In the genomic region with DNA sequence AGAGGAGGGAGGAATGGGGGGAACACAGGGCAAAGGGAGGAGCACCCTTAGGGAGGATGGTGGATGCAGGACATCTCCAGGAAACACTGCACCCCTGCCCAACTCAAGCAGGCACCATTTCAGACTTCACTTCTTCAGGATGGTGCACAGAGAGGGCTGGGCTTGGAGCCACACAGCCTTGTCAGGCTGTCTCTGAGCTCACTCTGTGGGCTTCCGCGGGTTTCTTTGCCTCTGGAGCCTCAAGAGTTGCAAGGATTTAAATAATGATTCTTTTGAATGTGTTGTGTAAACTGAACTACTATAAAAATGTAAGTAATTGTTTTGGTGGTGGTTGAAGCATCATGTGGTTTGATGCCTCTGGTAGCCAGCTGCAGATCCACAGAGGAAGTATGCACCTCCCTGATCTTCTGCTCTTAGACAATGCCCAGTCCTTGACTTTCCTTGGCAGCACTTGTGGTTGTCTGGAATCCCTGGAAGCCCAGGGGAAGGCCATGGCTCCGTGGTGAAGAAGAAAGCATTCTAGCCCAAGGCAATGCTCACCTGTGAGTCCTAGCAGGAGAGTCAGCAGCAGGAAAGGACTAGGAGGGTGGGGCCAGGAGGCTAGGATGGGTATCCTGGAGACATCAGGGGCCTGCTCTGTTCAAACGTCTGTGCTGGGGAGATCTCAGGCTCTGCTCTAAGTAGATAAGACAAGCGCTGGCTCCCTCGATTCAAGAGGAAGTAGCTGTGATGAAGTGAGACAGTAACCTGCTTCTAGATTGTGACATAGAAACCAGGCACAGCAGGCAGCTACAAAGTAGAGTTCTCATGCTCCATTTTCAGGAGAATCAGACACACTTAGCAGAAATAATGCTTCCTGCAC, we compare ENCODE assay signal across 19 cellular contexts. TPM values are rescaled to one million over a fixed set of nuclear protein-coding genes. Genes with fewer than 3 reads are reported as not detected.
DNase-seq lines count a peak whose midpoint lies in the region; ATAC-seq and TF ChIP-seq lines count a peak whose summit lies in the region.
"Had no signal": no experiment of that assay in that cellular context is flagged by ENCODE, and none has a peak within 500 bp of the region (broad histone marks: within the 10 kb centered on the region; RNA-seq: fewer than 3 reads in every experiment).

No MANE protein-coding gene starts in this region.

- H3K27ac ChIP-seq in right atrium auricular region, result no peak overlapping the region
- no peak overlapping the region for H3K27ac ChIP-seq in left ventricle myocardium inferior (replicated peaks)
- H3K27ac ChIP-seq in dorsolateral prefrontal cortex, result no peak overlapping the region
- H3K27ac ChIP-seq: ovary, spleen had no signal

- H3K4me3 Mint-ChIP-seq in activated naive CD8-positive, alpha-beta T cell treated with anti-CD3 and anti-CD28 coated beads, Interleukin-2, amount 50 U/mL, for 24 hours, result no peak overlapping the region

- H3K4me3 ChIP-seq in right atrium auricular region, result no peak overlapping the region
- H3K4me3 ChIP-seq in left ventricle myocardium inferior, result no peak overlapping the region
- no peak overlapping the region for H3K4me3 ChIP-seq in dorsolateral prefrontal cortex
- H3K4me3 ChIP-seq: ovary, Peyer's patch, spleen had no signal

- H3K27ac Mint-ChIP-seq in activated naive CD8-positive, alpha-beta T cell treated with anti-CD3 and anti-CD28 coated beads, Interleukin-2, amount 50 U/mL, for 24 hours, result peak overlapping the region; percentile 32
- H3K27ac Mint-ChIP-seq: IgD-negative memory B cell had no signal

- peaks cover 2% of the 10 kb centered on the region for H3K36me3 Mint-ChIP-seq in activated naive CD8-positive, alpha-beta T cell treated with anti-CD3 and anti-CD28 coated beads, Interleukin-2, amount 50 U/mL, for 24 hours (ENCODE audit: low read depth)
- H3K36me3 Mint-ChIP-seq: IgD-negative memory B cell had no signal

- H3K9me3 ChIP-seq in right atrium auricular region (no peaks in the 10 kb centered on the region), left ventricle myocardium inferior (replicated peaks) (peaks cover 15% of the 10 kb centered on the region)
- H3K9me3 ChIP-seq: ovary, Peyer's patch had no signal

- ATAC-seq in activated naive CD8-positive, alpha-beta T cell treated with anti-CD3 and anti-CD28 coated beads, Interleukin-2, amount 50 U/mL, for 24 hours, result peak; percentile 24
- ATAC-seq in esophagus mucosa (no peak), HG03521 (IDR thresholded peaks at IDR 0.05; ENCODE audit: unreplicated experiment) (no peak)
- ATAC-seq: HCT116 had no signal

- H3K9me3 Mint-ChIP-seq in activated naive CD8-positive, alpha-beta T cell treated with anti-CD3 and anti-CD28 coated beads, Interleukin-2, amount 50 U/mL, for 24 hours, result peaks cover 17% of the 10 kb centered on the region

- intact Hi-C loops in left ventricle myocardium inferior (cut with micrococcal nuclease), result no loop called here
- intact Hi-C loops in dorsolateral prefrontal cortex (cut with DNase I), result no loop called here

- DNase-seq in right atrium auricular region (ENCODE audit: low spot score) (peak; percentile 32), left ventricle myocardium inferior (no peak), RPMI7951 (ENCODE audit: low read depth) (peak; percentile 60), dorsolateral prefrontal cortex (no peak), NCI-H1436 treated with DMSO at 0.1 percent for 48 hours (lab: John Stamatoyannopoulos, UW) (no peak)
- DNase-seq in activated naive CD8-positive, alpha-beta T cell treated with anti-CD3 and anti-CD28 coated beads, Interleukin-2, amount 50 U/mL, for 24 hours, result no peak
- DNase-seq: DMS79 treated with DMSO at 0.1 percent for 48 hours, NCI-H1436, NCI-H446 treated with DMSO at 0.1 percent for 48 hours, ovary, spleen had no signal

- H3K27me3 Mint-ChIP-seq in activated naive CD8-positive, alpha-beta T cell treated with anti-CD3 and anti-CD28 coated beads, Interleukin-2, amount 50 U/mL, for 24 hours, result no peaks in the 10 kb centered on the region

- H3K36me3 ChIP-seq in right atrium auricular region (no peaks in the 10 kb centered on the region), left ventricle myocardium inferior (no peaks in the 10 kb centered on the region)
- H3K36me3 ChIP-seq: ovary, Peyer's patch, spleen had no signal

- peaks cover 21% of the 10 kb centered on the region for H3K4me1 Mint-ChIP-seq in activated naive CD8-positive, alpha-beta T cell treated with anti-CD3 and anti-CD28 coated beads, Interleukin-2, amount 50 U/mL, for 24 hours

- H3K4me1 ChIP-seq in right atrium auricular region (no peaks in the 10 kb centered on the region), left ventricle myocardium inferior (no peaks in the 10 kb centered on the region)

- TF ChIP-seq CTCF in right atrium auricular region (IDR thresholded peaks at IDR 0.05), result no peak
- no peak for TF ChIP-seq CTCF in left ventricle myocardium inferior (IDR thresholded peaks at IDR 0.05; ENCODE audit: borderline replicate concordance)
- TF ChIP-seq CTCF in dorsolateral prefrontal cortex (IDR thresholded peaks at IDR 0.05 in 54 of 56, conservative IDR thresholded peaks at IDR 0.05 in 2 of 56; ENCODE audit: low read depth in 1 of 56, partially characterized antibody in 56 of 56), result no peak

- no peaks in the 10 kb centered on the region for H3K27me3 ChIP-seq in right atrium auricular region
- H3K27me3 ChIP-seq in left ventricle myocardium inferior (ENCODE audit: low read depth), result peaks cover 73% of the 10 kb centered on the region
- H3K27me3 ChIP-seq in dorsolateral prefrontal cortex, result no peaks in the 10 kb centered on the region
- H3K27me3 ChIP-seq: ovary, Peyer's patch had no signal

RNA-seq across cellular contexts. Expression of a gene that starts 50.2 kb away (rescaled TPM):
- not detected for total RNA-seq in right atrium auricular region
- total RNA-seq in left ventricle myocardium inferior, result not detected
- total RNA-seq in RPMI7951 (2014; rRNA removed; shearing (Covaris generic)), result 2.9 and 3.1 TPM in 2 replicates
- total RNA-seq in dorsolateral prefrontal cortex, result 1 to 10 TPM in 10 of 120 experiments, under 1 TPM in 29, not detected in 81; 0.32 to 2.1 (median 0.69) TPM
- total RNA-seq in esophagus mucosa, result 0.60 TPM
- total RNA-seq: chondrocyte, endothelial cell of umbilical vein, kidney epithelial cell had no signal

Comparison
In these comparisons a context has a peak if more than half of its experiments do, and no peak if none do; other contexts are left out.
1. DNase-seq: peak in right atrium auricular region (single experiment) and RPMI7951 (single experiment); none in left ventricle myocardium inferior (single experiment), activated naive CD8-positive, alpha-beta T cell treated with anti-CD3 and anti-CD28 coated beads, Interleukin-2, amount 50 U/mL, for 24 hours (single experiment), dorsolateral prefrontal cortex (0 of 10) and NCI-H1436 treated with DMSO at 0.1 percent for 48 hours (single experiment).